ENCODE assay signal across 8 cellular contexts in the genomic region with DNA sequence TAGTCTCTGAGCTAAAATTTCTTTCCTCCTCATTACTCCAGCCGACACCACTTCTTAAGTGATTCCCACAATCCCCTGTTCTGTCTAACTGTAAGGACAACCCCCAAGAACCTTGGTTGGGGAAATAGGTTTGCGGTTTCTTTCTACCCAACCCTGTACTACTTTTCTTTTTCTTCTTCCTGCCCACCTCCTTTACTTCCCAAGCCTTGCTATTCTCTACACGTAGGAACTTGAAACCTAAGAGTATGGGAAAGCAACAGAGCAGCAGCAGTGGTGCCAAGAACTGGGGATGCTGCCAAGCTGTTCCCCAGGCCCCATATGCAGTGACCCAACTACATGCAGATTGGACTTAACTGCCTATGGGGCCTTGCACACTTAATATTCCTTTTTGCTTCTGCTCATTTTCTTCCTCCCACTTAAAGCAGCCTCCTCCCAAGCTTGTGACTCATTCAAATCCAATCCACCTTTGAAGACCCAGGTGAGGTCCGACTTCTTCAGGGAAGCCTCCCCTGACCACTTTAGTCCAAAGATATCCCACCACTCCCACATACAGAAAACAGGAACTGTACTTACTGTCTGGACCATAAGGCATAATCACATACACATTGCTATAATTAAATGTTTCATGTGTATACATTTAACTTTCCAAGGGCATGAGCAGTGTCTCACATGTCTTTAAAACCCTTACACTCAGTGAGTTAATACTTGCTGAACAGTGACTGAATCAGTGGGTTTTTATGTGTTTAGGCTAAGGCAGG. TPM values are rescaled to one million over a fixed set of nuclear protein-coding genes. Genes with fewer than 3 reads are reported as not detected.
A peak's percentile ranks its signal among the peaks of the same experiment; 100 is the strongest.
DNase-seq lines count a peak whose midpoint lies in the region; ATAC-seq and TF ChIP-seq lines count a peak whose summit lies in the region.

No MANE protein-coding gene starts in this region.

- no peak for TF ChIP-seq POLR2A in upper lobe of left lung (IDR thresholded peaks at IDR 0.05)

- H3K9me3 ChIP-seq in iPS-18a (ENCODE audit: control insufficient read depth, low read depth, low read length) (peaks cover 6% of the 10 kb centered on the region), upper lobe of left lung (no peaks in the 10 kb centered on the region)

- H3K4me3 Mint-ChIP-seq in activated naive CD4-positive, alpha-beta T cell treated with anti-CD3 and anti-CD28 coated beads, Interleukin-2, amount 10 ng/mL, durations not matched to agents 7 days and 5 days = peak overlapping the region; percentile 75

- H3K27ac ChIP-seq in iPS-18a (ENCODE audit: low read length) (no peak overlapping the region), upper lobe of left lung (peak overlapping the region in 2 of 4 donors; percentile 88 to 91)

- H3K4me1 ChIP-seq in iPS-18a (ENCODE audit: control insufficient read depth, low read depth, low read length) = peaks cover 10% of the 10 kb centered on the region
- H3K4me1 ChIP-seq in upper lobe of left lung = peaks cover 0 to 23% (median 12%) of the 10 kb centered on the region in 4 donors

- ATAC-seq in upper lobe of left lung (ENCODE audit: low FRiP score in 2 of 2) (no peak), HG03469 (IDR thresholded peaks at IDR 0.05; ENCODE audit: unreplicated experiment) (no peak)

- TF ChIP-seq CTCF in WI38 (IDR thresholded peaks at IDR 0.05; ENCODE audit: low read depth, low read length) (no peak), upper lobe of left lung (IDR thresholded peaks at IDR 0.05) (no peak)

- CTCF ChIA-PET in activated naive CD4-positive, alpha-beta T cell treated with anti-CD3 and anti-CD28 coated beads, Interleukin-2, amount 10 ng/mL, durations not matched to agents 7 days and 5 days (lab: Charles Lee) = interaction anchor here (1.4 kb wide), 1 partner anchor 138 kb away, joined by 6 read pairs; no protein-coding TSS in a partner anchor

- no peaks in the 10 kb centered on the region for H3K27me3 ChIP-seq in iPS-18a (ENCODE audit: control insufficient read depth, insufficient read depth, low read length)
- H3K27me3 ChIP-seq in upper lobe of left lung = no peaks in the 10 kb centered on the region

- H3K9ac ChIP-seq in iPS-18a (ENCODE audit: low read length) = no peak overlapping the region

- WGBS in upper lobe of left lung, 2 donors = 34 to 61% methylated on average over 4 of the region's 4 CpGs

- peaks cover 37% of the 10 kb centered on the region for H3K36me3 Mint-ChIP-seq in activated naive CD4-positive, alpha-beta T cell treated with anti-CD3 and anti-CD28 coated beads, Interleukin-2, amount 10 ng/mL, durations not matched to agents 7 days and 5 days

- TF ChIP-seq EP300 in upper lobe of left lung (IDR thresholded peaks at IDR 0.05) = no peak

- H3K36me3 ChIP-seq in iPS-18a (ENCODE audit: control insufficient read depth, low read depth, low read length) = peaks cover 3% of the 10 kb centered on the region
- H3K36me3 ChIP-seq in upper lobe of left lung = no peaks in the 10 kb centered on the region

- peak overlapping the region; percentile 92 for H3K27ac Mint-ChIP-seq in activated naive CD4-positive, alpha-beta T cell treated with anti-CD3 and anti-CD28 coated beads, Interleukin-2, amount 10 ng/mL, durations not matched to agents 7 days and 5 days

- H3K9me3 Mint-ChIP-seq in activated naive CD4-positive, alpha-beta T cell treated with anti-CD3 and anti-CD28 coated beads, Interleukin-2, amount 10 ng/mL, durations not matched to agents 7 days and 5 days = no peaks in the 10 kb centered on the region

- no peaks in the 10 kb centered on the region for H3K27me3 Mint-ChIP-seq in activated naive CD4-positive, alpha-beta T cell treated with anti-CD3 and anti-CD28 coated beads, Interleukin-2, amount 10 ng/mL, durations not matched to agents 7 days and 5 days

- peak overlapping the region; percentile 66 for H3K4me3 ChIP-seq in WI38 (ENCODE audit: low read depth, low read length)
- peak overlapping the region; percentile 77 for H3K4me3 ChIP-seq in iPS-18a (ENCODE audit: low read length)
- H3K4me3 ChIP-seq in upper lobe of left lung = peak overlapping the region; percentile 69 to 92 (median 77)

- no peak for DNase-seq in activated naive CD4-positive, alpha-beta T cell treated with anti-CD3 and anti-CD28 coated beads, Interleukin-2, amount 10 ng/mL, durations not matched to agents 7 days and 5 days
- no peak for DNase-seq in activated naive CD4-positive, alpha-beta T cell treated with Interleukin-2 at 50 U/mL for 16 hours
- no peak for DNase-seq in upper lobe of left lung
- DNase-seq in AG08395 (ENCODE audit: low spot score) = no peak
- no peak for DNase-seq in NCI-H128 (lab: John Stamatoyannopoulos, UW; ENCODE audit: unreplicated experiment)

- peaks cover 55% of the 10 kb centered on the region for H3K4me1 Mint-ChIP-seq in activated naive CD4-positive, alpha-beta T cell treated with anti-CD3 and anti-CD28 coated beads, Interleukin-2, amount 10 ng/mL, durations not matched to agents 7 days and 5 days

RNA-seq across cellular contexts. Expression of gene FAM120C, which starts 1.7 kb away (rescaled TPM):
- total RNA-seq in upper lobe of left lung = 10 to 100 TPM in 5 of 6 donors, 1 to 10 TPM in 1; 6.1 to 17.8 (median 12.1) TPM
